In genomic region chr14:74217672-74218448, GRCh38 we compare ENCODE assay signal across 8 cellular contexts. TPM values are rescaled to one million over a fixed set of nuclear protein-coding genes. Genes with fewer than 3 reads are reported as not detected.
A peak's percentile ranks its signal among the peaks of the same experiment; 100 is the strongest.
DNase-seq lines count a peak whose midpoint lies in the region; ATAC-seq, FAIRE-seq and TF ChIP-seq lines count a peak whose summit lies in the region.

No MANE protein-coding gene starts in this region.

- H3K36me3 ChIP-seq in bronchial epithelial cell (ENCODE audit: control insufficient read depth, insufficient read depth, low read length), result no peaks in the 10 kb centered on the region

- H3K9me3 Mint-ChIP-seq in activated B cell treated with CpG ODN at 0.5 μM for 24 hours, result no peaks in the 10 kb centered on the region

- peaks cover 2% of the 10 kb centered on the region for H3K4me1 Mint-ChIP-seq in activated B cell treated with CpG ODN at 0.5 μM for 24 hours

- H3K36me3 Mint-ChIP-seq in activated B cell treated with CpG ODN at 0.5 μM for 24 hours (ENCODE audit: low read depth), result no peaks in the 10 kb centered on the region

- H3K27ac Mint-ChIP-seq in activated B cell treated with CpG ODN at 0.5 μM for 24 hours, result no peak overlapping the region

- DNase-seq in AG09309 (ENCODE audit: low read depth) (no peak), NCI-H2171 (lab: John Stamatoyannopoulos, UW) (peak; percentile 58), activated B cell treated with CpG ODN at 0.5 μM for 24 hours (peak; percentile 71), bronchial epithelial cell (ENCODE audit: low read depth) (peak; percentile 31), left colon (peak in 1 of 2 donors; percentile 74), GF-D8 (lab: John Stamatoyannopoulos, UW) (no peak)
- DNase-seq in stimulated activated CD4-positive, alpha-beta T cell treated with anti-CD3 and anti-CD28 coated beads, Interleukin-2, amount 100 ng/mL, for 48 hours, result peak; percentile 84 to 85

- no peak overlapping the region for H3K4me3 Mint-ChIP-seq in activated B cell treated with CpG ODN at 0.5 μM for 24 hours

- peaks cover 14% of the 10 kb centered on the region for H3K27me3 Mint-ChIP-seq in activated B cell treated with CpG ODN at 0.5 μM for 24 hours

- intact Hi-C loops in activated B cell treated with CpG ODN at 0.5 μM for 24 hours (cut with micrococcal nuclease) (loop anchor here (1.0 kb wide), 1 partner anchor 33 kb away; no protein-coding TSS in a partner anchor), left colon (cut with DNase I, micrococcal nuclease) (no loop called here)

- peaks cover 7% of the 10 kb centered on the region for H3K27me3 ChIP-seq in bronchial epithelial cell (ENCODE audit: control insufficient read depth, insufficient read depth, low read length)

- CTCF ChIA-PET in activated B cell treated with CpG ODN at 0.5 μM for 24 hours (lab: Charles Lee), result interaction anchor here (1.8 kb wide), 1 partner anchor 13 kb away, joined by 5 read pairs; no protein-coding TSS in a partner anchor

- FAIRE-seq in bronchial epithelial cell (lab: Jason Lieb, UNC), result no peak

- POLR2A ChIA-PET in activated B cell treated with CpG ODN at 0.5 μM for 24 hours (lab: Charles Lee), result interaction anchor here (0.5 kb wide), 1 partner anchor 266 kb away, joined by 4 read pairs; no protein-coding TSS in a partner anchor

- peak; percentile 94 for TF ChIP-seq CTCF in AG09309 (IDR thresholded peaks at IDR 0.05; ENCODE audit: control insufficient read depth, insufficient read depth, low read depth, low read length, missing control alignments)
- peak; percentile 46 for TF ChIP-seq CTCF in activated B cell treated with CpG ODN at 0.5 μM for 24 hours (IDR thresholded peaks at IDR 0.05)
- peak; percentile 100 for TF ChIP-seq CTCF in bronchial epithelial cell (IDR thresholded peaks at IDR 0.05; ENCODE audit: insufficient read depth, low read length, severe bottlenecking)

- peak overlapping the region; percentile 20 for H3K4me3 ChIP-seq in AG09309 (ENCODE audit: control insufficient read depth, low read depth, low read length)
- H3K4me3 ChIP-seq in bronchial epithelial cell (ENCODE audit: low read depth, low read length), result no peak overlapping the region

- ATAC-seq in GM19397 (IDR thresholded peaks at IDR 0.05; ENCODE audit: unreplicated experiment) (peak; percentile 56), activated B cell treated with CpG ODN at 0.5 μM for 24 hours (ENCODE audit: low read depth) (peak; percentile 90), left colon (peak; percentile 87)

RNA-seq across cellular contexts. Expression of gene VSX2, which starts 21.4 kb away (rescaled TPM):
- total RNA-seq in activated B cell treated with CpG ODN at 0.5 μM for 24 hours, result not detected in 2 replicates
- not detected in 2 replicates for total RNA-seq in bronchial epithelial cell
- not detected for total RNA-seq in left colon

Comparison
In these comparisons a context has a peak if more than half of its experiments do, and no peak if none do; other contexts are left out.
1. DNase-seq: peak in NCI-H2171 (single experiment), activated B cell treated with CpG ODN at 0.5 μM for 24 hours (single experiment), bronchial epithelial cell (single experiment) and stimulated activated CD4-positive, alpha-beta T cell treated with anti-CD3 and anti-CD28 coated beads, Interleukin-2, amount 100 ng/mL, for 48 hours (2 of 2); none in AG09309 (single experiment) and GF-D8 (single experiment).
2. CTCF ChIP-seq: peak in every context shown above with its lines; median percentile 100 in bronchial epithelial cell; 94 in AG09309; 46 in activated B cell treated with CpG ODN at 0.5 μM for 24 hours.
3. Peak in every context shown above with its lines, with median percentiles within 50 percentile points of each other: ATAC-seq.